ENCODE assay signal across 1 cellular context in genomic region chr7:141558544-141559183, GRCh38.
TF ChIP-seq lines count a peak whose summit lies in the region.

No MANE protein-coding gene starts in this region.

TF ChIP-seq in SK-N-SH, 30 proteins besides CTCF, POLR2A, EP300 and RAD21 (continued from another document):
- TF ChIP-seq, protein P1, sequence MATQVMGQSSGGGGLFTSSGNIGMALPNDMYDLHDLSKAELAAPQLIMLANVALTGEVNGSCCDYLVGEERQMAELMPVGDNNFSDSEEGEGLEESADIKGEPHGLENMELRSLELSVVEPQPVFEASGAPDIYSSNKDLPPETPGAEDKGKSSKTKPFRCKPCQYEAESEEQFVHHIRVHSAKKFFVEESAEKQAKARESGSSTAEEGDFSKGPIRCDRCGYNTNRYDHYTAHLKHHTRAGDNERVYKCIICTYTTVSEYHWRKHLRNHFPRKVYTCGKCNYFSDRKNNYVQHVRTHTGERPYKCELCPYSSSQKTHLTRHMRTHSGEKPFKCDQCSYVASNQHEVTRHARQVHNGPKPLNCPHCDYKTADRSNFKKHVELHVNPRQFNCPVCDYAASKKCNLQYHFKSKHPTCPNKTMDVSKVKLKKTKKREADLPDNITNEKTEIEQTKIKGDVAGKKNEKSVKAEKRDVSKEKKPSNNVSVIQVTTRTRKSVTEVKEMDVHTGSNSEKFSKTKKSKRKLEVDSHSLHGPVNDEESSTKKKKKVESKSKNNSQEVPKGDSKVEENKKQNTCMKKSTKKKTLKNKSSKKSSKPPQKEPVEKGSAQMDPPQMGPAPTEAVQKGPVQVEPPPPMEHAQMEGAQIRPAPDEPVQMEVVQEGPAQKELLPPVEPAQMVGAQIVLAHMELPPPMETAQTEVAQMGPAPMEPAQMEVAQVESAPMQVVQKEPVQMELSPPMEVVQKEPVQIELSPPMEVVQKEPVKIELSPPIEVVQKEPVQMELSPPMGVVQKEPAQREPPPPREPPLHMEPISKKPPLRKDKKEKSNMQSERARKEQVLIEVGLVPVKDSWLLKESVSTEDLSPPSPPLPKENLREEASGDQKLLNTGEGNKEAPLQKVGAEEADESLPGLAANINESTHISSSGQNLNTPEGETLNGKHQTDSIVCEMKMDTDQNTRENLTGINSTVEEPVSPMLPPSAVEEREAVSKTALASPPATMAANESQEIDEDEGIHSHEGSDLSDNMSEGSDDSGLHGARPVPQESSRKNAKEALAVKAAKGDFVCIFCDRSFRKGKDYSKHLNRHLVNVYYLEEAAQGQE (IDR thresholded peaks at IDR 0.05; ENCODE audit: low read depth, low read length), result no peak
- no peak for TF ChIP-seq POLR2AphosphoS5 (IDR thresholded peaks at IDR 0.05; ENCODE audit: low read depth, low read length)
- no peak for TF ChIP-seq CHD2 (IDR thresholded peaks at IDR 0.05; ENCODE audit: low read length, partially characterized antibody)
- no peak for TF ChIP-seq USF1 (IDR thresholded peaks at IDR 0.05; ENCODE audit: borderline replicate concordance, low read depth)
- TF ChIP-seq TAF1 (IDR thresholded peaks at IDR 0.05; ENCODE audit: borderline replicate concordance, low read depth, low read length), result no peak
- no peak for TF ChIP-seq NRF1 (IDR thresholded peaks at IDR 0.05; ENCODE audit: low read depth, low read length)
- no peak for TF ChIP-seq MXI1 (IDR thresholded peaks at IDR 0.05; ENCODE audit: low read depth, low read length)
- TF ChIP-seq RCOR1 (IDR thresholded peaks at IDR 0.05; ENCODE audit: low read length), result no peak
- no peak for TF ChIP-seq GABPA (IDR thresholded peaks at IDR 0.05; ENCODE audit: low read depth)
- TF ChIP-seq, protein P2, sequence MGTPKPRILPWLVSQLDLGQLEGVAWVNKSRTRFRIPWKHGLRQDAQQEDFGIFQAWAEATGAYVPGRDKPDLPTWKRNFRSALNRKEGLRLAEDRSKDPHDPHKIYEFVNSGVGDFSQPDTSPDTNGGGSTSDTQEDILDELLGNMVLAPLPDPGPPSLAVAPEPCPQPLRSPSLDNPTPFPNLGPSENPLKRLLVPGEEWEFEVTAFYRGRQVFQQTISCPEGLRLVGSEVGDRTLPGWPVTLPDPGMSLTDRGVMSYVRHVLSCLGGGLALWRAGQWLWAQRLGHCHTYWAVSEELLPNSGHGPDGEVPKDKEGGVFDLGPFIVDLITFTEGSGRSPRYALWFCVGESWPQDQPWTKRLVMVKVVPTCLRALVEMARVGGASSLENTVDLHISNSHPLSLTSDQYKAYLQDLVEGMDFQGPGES (IDR thresholded peaks at IDR 0.05; ENCODE audit: low read depth, low read length), result no peak
- TF ChIP-seq, protein P3, sequence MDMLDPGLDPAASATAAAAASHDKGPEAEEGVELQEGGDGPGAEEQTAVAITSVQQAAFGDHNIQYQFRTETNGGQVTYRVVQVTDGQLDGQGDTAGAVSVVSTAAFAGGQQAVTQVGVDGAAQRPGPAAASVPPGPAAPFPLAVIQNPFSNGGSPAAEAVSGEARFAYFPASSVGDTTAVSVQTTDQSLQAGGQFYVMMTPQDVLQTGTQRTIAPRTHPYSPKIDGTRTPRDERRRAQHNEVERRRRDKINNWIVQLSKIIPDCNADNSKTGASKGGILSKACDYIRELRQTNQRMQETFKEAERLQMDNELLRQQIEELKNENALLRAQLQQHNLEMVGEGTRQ (IDR thresholded peaks at IDR 0.05; ENCODE audit: borderline replicate concordance, low read depth, low read length), result no peak
- TF ChIP-seq MEF2A (IDR thresholded peaks at IDR 0.05; ENCODE audit: borderline replicate concordance, low read depth), result no peak
- no peak for TF ChIP-seq SMC3 (IDR thresholded peaks at IDR 0.05; ENCODE audit: low read depth, low read length)
- TF ChIP-seq MAX (IDR thresholded peaks at IDR 0.05; ENCODE audit: low read depth), result no peak
- no peak for TF ChIP-seq FOXM1 (IDR thresholded peaks at IDR 0.05; ENCODE audit: low read depth)
TF ChIP-seq in SK-N-SH: peak in this region for 0.
